Comparison of ENCODE assay signal across 3 cellular contexts in the genomic region with DNA sequence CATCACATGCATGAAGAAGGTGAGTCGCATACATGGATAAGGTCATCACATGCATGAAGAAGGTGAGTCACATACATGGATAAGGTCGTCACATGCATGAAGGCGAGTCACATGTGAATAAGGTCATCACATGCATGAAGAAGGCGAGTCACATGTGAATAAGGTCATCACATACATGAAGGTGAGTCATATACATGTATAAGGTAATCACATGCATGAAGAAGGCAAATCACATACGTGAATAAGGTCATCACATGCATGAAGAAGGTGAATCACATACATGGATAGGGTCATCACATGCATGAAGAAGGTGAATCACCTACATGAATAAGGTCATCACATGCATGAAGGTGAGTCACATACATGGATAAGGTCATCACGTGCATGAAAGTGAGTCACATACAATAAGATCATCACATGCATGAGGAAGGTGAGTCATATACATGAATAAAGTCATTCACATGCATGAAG.
A peak's percentile ranks its signal among the peaks of the same experiment; 100 is the strongest.
TF ChIP-seq lines count a peak whose summit lies in the region.

No MANE protein-coding gene starts in this region.

TF ChIP-seq in HEK293, 187 proteins besides CTCF, POLR2A, EP300 and RAD21 (continued from another document and continues in another):
- TF ChIP-seq, protein P1, sequence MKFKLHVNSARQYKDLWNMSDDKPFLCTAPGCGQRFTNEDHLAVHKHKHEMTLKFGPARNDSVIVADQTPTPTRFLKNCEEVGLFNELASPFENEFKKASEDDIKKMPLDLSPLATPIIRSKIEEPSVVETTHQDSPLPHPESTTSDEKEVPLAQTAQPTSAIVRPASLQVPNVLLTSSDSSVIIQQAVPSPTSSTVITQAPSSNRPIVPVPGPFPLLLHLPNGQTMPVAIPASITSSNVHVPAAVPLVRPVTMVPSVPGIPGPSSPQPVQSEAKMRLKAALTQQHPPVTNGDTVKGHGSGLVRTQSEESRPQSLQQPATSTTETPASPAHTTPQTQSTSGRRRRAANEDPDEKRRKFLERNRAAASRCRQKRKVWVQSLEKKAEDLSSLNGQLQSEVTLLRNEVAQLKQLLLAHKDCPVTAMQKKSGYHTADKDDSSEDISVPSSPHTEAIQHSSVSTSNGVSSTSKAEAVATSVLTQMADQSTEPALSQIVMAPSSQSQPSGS (tag by site-specific recombination; IDR thresholded peaks at IDR 0.05; ENCODE audit: low read depth) = peak; percentile 67; the same call in 1 of the 2 replicates
- TF ChIP-seq ZNF791 (tag by site-specific recombination; IDR thresholded peaks at IDR 0.05) (no peak), ZNF132 (tag by site-specific recombination; IDR thresholded peaks at IDR 0.05; ENCODE audit: borderline replicate concordance) (no peak), ZNF549 (tag by site-specific recombination; IDR thresholded peaks at IDR 0.05) (no peak), ZNF140 (tag by site-specific recombination; IDR thresholded peaks at IDR 0.05) (no peak), ZNF274 (IDR thresholded peaks at IDR 0.05; ENCODE audit: low read length) (no peak), ZNF274 (tag by site-specific recombination; IDR thresholded peaks at IDR 0.05; ENCODE audit: borderline replicate concordance) (no peak), ZNF514 (tag by site-specific recombination; IDR thresholded peaks at IDR 0.05) (no peak), ZNF621 (tag by site-specific recombination; IDR thresholded peaks at IDR 0.05) (peak; percentile 91), SCRT2 (tag by site-specific recombination; IDR thresholded peaks at IDR 0.05) (no peak), SP3 (tag by site-specific recombination; IDR thresholded peaks at IDR 0.05) (peak; percentile 38), ZNF362 (tag by site-specific recombination; IDR thresholded peaks at IDR 0.05) (no peak)
- TF ChIP-seq, protein P2, sequence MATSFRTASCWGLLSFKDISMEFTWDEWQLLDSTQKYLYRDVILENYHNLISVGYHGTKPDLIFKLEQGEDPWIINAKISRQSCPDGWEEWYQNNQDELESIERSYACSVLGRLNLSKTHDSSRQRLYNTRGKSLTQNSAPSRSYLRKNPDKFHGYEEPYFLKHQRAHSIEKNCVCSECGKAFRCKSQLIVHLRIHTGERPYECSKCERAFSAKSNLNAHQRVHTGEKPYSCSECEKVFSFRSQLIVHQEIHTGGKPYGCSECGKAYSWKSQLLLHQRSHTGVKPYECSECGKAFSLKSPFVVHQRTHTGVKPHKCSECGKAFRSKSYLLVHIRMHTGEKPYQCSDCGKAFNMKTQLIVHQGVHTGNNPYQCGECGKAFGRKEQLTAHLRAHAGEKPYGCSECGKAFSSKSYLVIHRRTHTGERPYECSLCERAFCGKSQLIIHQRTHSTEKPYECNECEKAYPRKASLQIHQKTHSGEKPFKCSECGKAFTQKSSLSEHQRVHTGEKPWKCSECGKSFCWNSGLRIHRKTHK (tag by site-specific recombination; IDR thresholded peaks at IDR 0.05) = peak; percentile 76
- TF ChIP-seq, protein P3, sequence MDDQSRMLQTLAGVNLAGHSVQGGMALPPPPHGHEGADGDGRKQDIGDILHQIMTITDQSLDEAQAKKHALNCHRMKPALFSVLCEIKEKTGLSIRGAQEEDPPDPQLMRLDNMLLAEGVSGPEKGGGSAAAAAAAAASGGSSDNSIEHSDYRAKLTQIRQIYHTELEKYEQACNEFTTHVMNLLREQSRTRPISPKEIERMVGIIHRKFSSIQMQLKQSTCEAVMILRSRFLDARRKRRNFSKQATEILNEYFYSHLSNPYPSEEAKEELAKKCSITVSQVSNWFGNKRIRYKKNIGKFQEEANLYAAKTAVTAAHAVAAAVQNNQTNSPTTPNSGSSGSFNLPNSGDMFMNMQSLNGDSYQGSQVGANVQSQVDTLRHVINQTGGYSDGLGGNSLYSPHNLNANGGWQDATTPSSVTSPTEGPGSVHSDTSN (CRISPR knock-in tag; IDR thresholded peaks at IDR 0.05) = no peak
- TF ChIP-seq, protein P4, sequence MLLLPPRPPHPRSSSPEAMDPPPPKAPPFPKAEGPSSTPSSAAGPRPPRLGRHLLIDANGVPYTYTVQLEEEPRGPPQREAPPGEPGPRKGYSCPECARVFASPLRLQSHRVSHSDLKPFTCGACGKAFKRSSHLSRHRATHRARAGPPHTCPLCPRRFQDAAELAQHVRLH (tag by site-specific recombination; IDR thresholded peaks at IDR 0.05) = no peak

TF ChIP-seq in K562, 482 proteins besides CTCF, POLR2A, EP300 and RAD21 (continues in another document):
- TF ChIP-seq, protein P5, sequence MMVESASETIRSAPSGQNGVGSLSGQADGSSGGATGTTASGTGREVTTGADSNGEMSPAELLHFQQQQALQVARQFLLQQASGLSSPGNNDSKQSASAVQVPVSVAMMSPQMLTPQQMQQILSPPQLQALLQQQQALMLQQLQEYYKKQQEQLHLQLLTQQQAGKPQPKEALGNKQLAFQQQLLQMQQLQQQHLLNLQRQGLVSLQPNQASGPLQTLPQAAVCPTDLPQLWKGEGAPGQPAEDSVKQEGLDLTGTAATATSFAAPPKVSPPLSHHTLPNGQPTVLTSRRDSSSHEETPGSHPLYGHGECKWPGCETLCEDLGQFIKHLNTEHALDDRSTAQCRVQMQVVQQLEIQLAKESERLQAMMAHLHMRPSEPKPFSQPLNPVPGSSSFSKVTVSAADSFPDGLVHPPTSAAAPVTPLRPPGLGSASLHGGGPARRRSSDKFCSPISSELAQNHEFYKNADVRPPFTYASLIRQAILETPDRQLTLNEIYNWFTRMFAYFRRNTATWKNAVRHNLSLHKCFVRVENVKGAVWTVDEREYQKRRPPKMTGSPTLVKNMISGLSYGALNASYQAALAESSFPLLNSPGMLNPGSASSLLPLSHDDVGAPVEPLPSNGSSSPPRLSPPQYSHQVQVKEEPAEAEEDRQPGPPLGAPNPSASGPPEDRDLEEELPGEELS (CRISPR knock-in tag; IDR thresholded peaks at IDR 0.05; ENCODE audit: borderline replicate concordance) = no peak
- TF ChIP-seq ATF7 (IDR thresholded peaks at IDR 0.05) (no peak), MECOM (CRISPR knock-in tag; IDR thresholded peaks at IDR 0.05) (no peak), ZNF134 (CRISPR knock-in tag; conservative IDR thresholded peaks at IDR 0.05) (no peak), MCM2 (IDR thresholded peaks at IDR 0.05; ENCODE audit: low read depth) (no peak), KLF13 (tag; IDR thresholded peaks at IDR 0.05; ENCODE audit: borderline replicate concordance, low read depth) (no peak), ZNF449 (CRISPR knock-in tag; IDR thresholded peaks at IDR 0.05) (no peak), SMARCE1 (IDR thresholded peaks at IDR 0.05) (no peak), SMAD2 (IDR thresholded peaks at IDR 0.05; ENCODE audit: low read depth, low read length) (no peak), ZZZ3 (IDR thresholded peaks at IDR 0.05) (no peak), RBM14 (IDR thresholded peaks at IDR 0.05; ENCODE audit: borderline replicate concordance, insufficient read depth, low read depth, low read length) (no peak), FOSL1 (tag; conservative IDR thresholded peaks at IDR 0.05) (peak; percentile 41), JUNB (CRISPR knock-in tag; conservative IDR thresholded peaks at IDR 0.05) (0 out of 2 replicates have a peak, but pooled peaks have one; percentile 44), ZNF445 (CRISPR knock-in tag; IDR thresholded peaks at IDR 0.05; ENCODE audit: low read depth) (no peak), BRF2 (IDR thresholded peaks at IDR 0.05; ENCODE audit: borderline replicate concordance, insufficient read depth, insufficient read length) (no peak), HDAC2 (IDR thresholded peaks at IDR 0.05) (no peak), CBFA2T2 (conservative IDR thresholded peaks at IDR 0.05) (no peak), KAT8 (IDR thresholded peaks at IDR 0.05; ENCODE audit: low read depth) (no peak), RBM39 (optimal IDR thresholded peaks at IDR 0.05; ENCODE audit: low read depth, low read length) (no peak), SIRT6 (IDR thresholded peaks at IDR 0.05; ENCODE audit: low read depth, low read length) (no peak), JUN (IDR thresholded peaks at IDR 0.05; ENCODE audit: borderline replicate concordance, low read depth, low read length) (no peak), JUN (CRISPR knock-in tag; IDR thresholded peaks at IDR 0.05; ENCODE audit: borderline replicate concordance) (no peak), BMI1 (IDR thresholded peaks at IDR 0.05; ENCODE audit: low read length) (no peak)

TF ChIP-seq in SK-N-SH treated with all-trans-retinoic acid at 6 μM for 48 hours, 23 proteins besides CTCF, POLR2A, EP300 and RAD21 (continued from another document):
- TF ChIP-seq, protein P6, sequence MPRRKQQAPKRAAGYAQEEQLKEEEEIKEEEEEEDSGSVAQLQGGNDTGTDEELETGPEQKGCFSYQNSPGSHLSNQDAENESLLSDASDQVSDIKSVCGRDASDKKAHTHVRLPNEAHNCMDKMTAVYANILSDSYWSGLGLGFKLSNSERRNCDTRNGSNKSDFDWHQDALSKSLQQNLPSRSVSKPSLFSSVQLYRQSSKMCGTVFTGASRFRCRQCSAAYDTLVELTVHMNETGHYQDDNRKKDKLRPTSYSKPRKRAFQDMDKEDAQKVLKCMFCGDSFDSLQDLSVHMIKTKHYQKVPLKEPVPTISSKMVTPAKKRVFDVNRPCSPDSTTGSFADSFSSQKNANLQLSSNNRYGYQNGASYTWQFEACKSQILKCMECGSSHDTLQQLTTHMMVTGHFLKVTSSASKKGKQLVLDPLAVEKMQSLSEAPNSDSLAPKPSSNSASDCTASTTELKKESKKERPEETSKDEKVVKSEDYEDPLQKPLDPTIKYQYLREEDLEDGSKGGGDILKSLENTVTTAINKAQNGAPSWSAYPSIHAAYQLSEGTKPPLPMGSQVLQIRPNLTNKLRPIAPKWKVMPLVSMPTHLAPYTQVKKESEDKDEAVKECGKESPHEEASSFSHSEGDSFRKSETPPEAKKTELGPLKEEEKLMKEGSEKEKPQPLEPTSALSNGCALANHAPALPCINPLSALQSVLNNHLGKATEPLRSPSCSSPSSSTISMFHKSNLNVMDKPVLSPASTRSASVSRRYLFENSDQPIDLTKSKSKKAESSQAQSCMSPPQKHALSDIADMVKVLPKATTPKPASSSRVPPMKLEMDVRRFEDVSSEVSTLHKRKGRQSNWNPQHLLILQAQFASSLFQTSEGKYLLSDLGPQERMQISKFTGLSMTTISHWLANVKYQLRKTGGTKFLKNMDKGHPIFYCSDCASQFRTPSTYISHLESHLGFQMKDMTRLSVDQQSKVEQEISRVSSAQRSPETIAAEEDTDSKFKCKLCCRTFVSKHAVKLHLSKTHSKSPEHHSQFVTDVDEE (CRISPR knock-in tag; IDR thresholded peaks at IDR 0.05) = no peak
- TF ChIP-seq TOX (CRISPR knock-in tag; IDR thresholded peaks at IDR 0.05; ENCODE audit: borderline replicate concordance) = no peak
- TF ChIP-seq ISL1 (CRISPR knock-in tag; IDR thresholded peaks at IDR 0.05) = no peak
- TF ChIP-seq PPARA (CRISPR knock-in tag; IDR thresholded peaks at IDR 0.05; ENCODE audit: borderline replicate concordance) = no peak
- TF ChIP-seq ZNF565 (CRISPR knock-in tag; conservative IDR thresholded peaks at IDR 0.05; ENCODE audit: low read depth) = no peak
- TF ChIP-seq SNAI2 (CRISPR knock-in tag; IDR thresholded peaks at IDR 0.05) = no peak
- TF ChIP-seq, protein P7, sequence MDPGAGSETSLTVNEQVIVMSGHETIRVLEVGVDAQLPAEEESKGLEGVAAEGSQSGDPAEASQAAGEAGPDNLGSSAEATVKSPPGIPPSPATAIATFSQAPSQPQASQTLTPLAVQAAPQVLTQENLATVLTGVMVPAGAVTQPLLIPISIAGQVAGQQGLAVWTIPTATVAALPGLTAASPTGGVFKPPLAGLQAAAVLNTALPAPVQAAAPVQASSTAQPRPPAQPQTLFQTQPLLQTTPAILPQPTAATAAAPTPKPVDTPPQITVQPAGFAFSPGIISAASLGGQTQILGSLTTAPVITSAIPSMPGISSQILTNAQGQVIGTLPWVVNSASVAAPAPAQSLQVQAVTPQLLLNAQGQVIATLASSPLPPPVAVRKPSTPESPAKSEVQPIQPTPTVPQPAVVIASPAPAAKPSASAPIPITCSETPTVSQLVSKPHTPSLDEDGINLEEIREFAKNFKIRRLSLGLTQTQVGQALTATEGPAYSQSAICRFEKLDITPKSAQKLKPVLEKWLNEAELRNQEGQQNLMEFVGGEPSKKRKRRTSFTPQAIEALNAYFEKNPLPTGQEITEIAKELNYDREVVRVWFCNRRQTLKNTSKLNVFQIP (CRISPR knock-in tag; IDR thresholded peaks at IDR 0.05; ENCODE audit: borderline replicate concordance, low read depth) = no peak
- TF ChIP-seq CREB5 (CRISPR knock-in tag; IDR thresholded peaks at IDR 0.05; ENCODE audit: low read depth) = no peak
- no peak for TF ChIP-seq RARB (CRISPR knock-in tag; IDR thresholded peaks at IDR 0.05)
- TF ChIP-seq TCF4 (CRISPR knock-in tag; IDR thresholded peaks at IDR 0.05; ENCODE audit: borderline replicate concordance) = no peak
- no peak for TF ChIP-seq ZNF8 (CRISPR knock-in tag; IDR thresholded peaks at IDR 0.05)
